8 cellular contexts compared by ENCODE assay signal in genomic region chr17:78774956-78775571, GRCh38. TPM values are rescaled to one million over a fixed set of nuclear protein-coding genes. Genes with fewer than 3 reads are reported as not detected.
DNase-seq lines count a peak whose midpoint lies in the region; ATAC-seq, FAIRE-seq and TF ChIP-seq lines count a peak whose summit lies in the region.

No MANE protein-coding gene starts in this region.

- H3K4me2 ChIP-seq in OCI-LY1 (ENCODE audit: low read length) = peak overlapping the region; percentile 31

- H2AFZ ChIP-seq in OCI-LY1 (ENCODE audit: low read length) = no peak overlapping the region

- no peaks in the 10 kb centered on the region for H3K79me2 ChIP-seq in OCI-LY1 (ENCODE audit: insufficient read depth, low read length)

- FAIRE-seq in D721Med (lab: Jason Lieb, UNC) = no peak

- H3F3A ChIP-seq in OCI-LY1 (ENCODE audit: insufficient read depth, low read length) = no peaks in the 10 kb centered on the region

- no peaks in the 10 kb centered on the region for H3K9me2 ChIP-seq in OCI-LY1 (ENCODE audit: low read depth, low read length)

- CTCF ChIA-PET in naive thymus-derived CD4-positive, alpha-beta T cell (lab: Charles Lee) = interaction anchor here (0.5 to 1.7 kb wide), 5 partner anchors 9 to 90 kb away, joined by 3 to 6 read pairs (median 4); no protein-coding TSS in a partner anchor

- peak; percentile 55 for ATAC-seq in naive thymus-derived CD4-positive, alpha-beta T cell

- H3K27me3 ChIP-seq in OCI-LY1 (ENCODE audit: insufficient read depth, low read length) = no peaks in the 10 kb centered on the region; the same call in 1 of the 2 replicates
- no peaks in the 10 kb centered on the region for H3K27me3 ChIP-seq in naive thymus-derived CD4-positive, alpha-beta T cell (ENCODE audit: control insufficient read depth in 2 of 2, insufficient read depth in 2 of 2, low read length in 2 of 2)

- TF ChIP-seq CTCF in OCI-LY1 (IDR thresholded peaks at IDR 0.05; ENCODE audit: low read length) (no peak), D721Med (IDR thresholded peaks at IDR 0.05; ENCODE audit: insufficient read depth, missing control alignments) (no peak)

- H3K27ac ChIP-seq in OCI-LY1 (ENCODE audit: low read depth, low read length, poor library complexity, severe bottlenecking) = no peak overlapping the region
- peak overlapping the region; percentile 81 for H3K27ac ChIP-seq in naive thymus-derived CD4-positive, alpha-beta T cell (ENCODE audit: low read depth, low read length)

- H3K9me3 Mint-ChIP-seq in activated naive CD4-positive, alpha-beta T cell treated with anti-CD3 and anti-CD28 coated beads, Interleukin-2, amount 50 U/mL, for 24 hours = no peaks in the 10 kb centered on the region
- H3K9me3 Mint-ChIP-seq in naive thymus-derived CD4-positive, alpha-beta T cell = peaks cover 0 to 1% (median 0%) of the 10 kb centered on the region in 11 donors

- intact Hi-C loops in naive thymus-derived CD4-positive, alpha-beta T cell (cut with micrococcal nuclease) = loop anchor here (1.0 to 5.0 kb wide), 6 partner anchors 9 to 418 kb away; no protein-coding TSS in a partner anchor

- H3K9ac ChIP-seq in OCI-LY1 (ENCODE audit: low read length) = no peak overlapping the region

- POLR2A ChIA-PET in naive thymus-derived CD4-positive, alpha-beta T cell (lab: Charles Lee) = interaction anchor here (0.5 to 3.6 kb wide), 17 partner anchors 9 to 54 kb away, joined by 3 to 19 read pairs (median 4); no protein-coding TSS in a partner anchor

- peak; percentile 73 for TF ChIP-seq POLR2A in GM19193 (IDR thresholded peaks at IDR 0.05; ENCODE audit: extremely low read depth, insufficient read depth, insufficient read length)

- H3K27me3 Mint-ChIP-seq in activated naive CD4-positive, alpha-beta T cell treated with anti-CD3 and anti-CD28 coated beads, Interleukin-2, amount 50 U/mL, for 24 hours = no peaks in the 10 kb centered on the region
- H3K27me3 Mint-ChIP-seq in naive thymus-derived CD4-positive, alpha-beta T cell = no peaks in the 10 kb centered on the region

- H3K36me3 ChIP-seq in OCI-LY1 (ENCODE audit: insufficient read depth, low read length) = no peaks in the 10 kb centered on the region
- H3K36me3 ChIP-seq in naive thymus-derived CD4-positive, alpha-beta T cell (ENCODE audit: control insufficient read depth in 2 of 3, insufficient read depth in 3 of 3, low read length in 3 of 3) = no peaks in the 10 kb centered on the region

- H3K9me3 ChIP-seq in OCI-LY1 (ENCODE audit: low read length) = no peaks in the 10 kb centered on the region
- no peaks in the 10 kb centered on the region for H3K9me3 ChIP-seq in naive thymus-derived CD4-positive, alpha-beta T cell (ENCODE audit: control insufficient read depth in 2 of 3, low read length in 3 of 3)

- H3K36me3 Mint-ChIP-seq in activated naive CD4-positive, alpha-beta T cell treated with anti-CD3 and anti-CD28 coated beads, Interleukin-2, amount 50 U/mL, for 24 hours = peaks cover 2% of the 10 kb centered on the region
- H3K36me3 Mint-ChIP-seq in naive thymus-derived CD4-positive, alpha-beta T cell = peaks cover 0 to 47% (median 15%) of the 10 kb centered on the region in 5 donors

- peak overlapping the region; percentile 99 for H3K27ac Mint-ChIP-seq in activated naive CD4-positive, alpha-beta T cell treated with anti-CD3 and anti-CD28 coated beads, Interleukin-2, amount 50 U/mL, for 24 hours
- peak overlapping the region in 8 of 9 donors; percentile 91 to 98 (median 97) for H3K27ac Mint-ChIP-seq in naive thymus-derived CD4-positive, alpha-beta T cell

- peak overlapping the region; percentile 95 for H3K4me3 Mint-ChIP-seq in activated naive CD4-positive, alpha-beta T cell treated with anti-CD3 and anti-CD28 coated beads, Interleukin-2, amount 50 U/mL, for 24 hours
- peak overlapping the region in 8 of 10 donors; percentile 85 to 98 (median 92) for H3K4me3 Mint-ChIP-seq in naive thymus-derived CD4-positive, alpha-beta T cell

- H3K4me1 Mint-ChIP-seq in activated naive CD4-positive, alpha-beta T cell treated with anti-CD3 and anti-CD28 coated beads, Interleukin-2, amount 50 U/mL, for 24 hours = peaks cover 71% of the 10 kb centered on the region
- H3K4me1 Mint-ChIP-seq in naive thymus-derived CD4-positive, alpha-beta T cell = peaks cover 34 to 79% (median 69%) of the 10 kb centered on the region in 7 donors

- H3K4me1 ChIP-seq in OCI-LY1 (ENCODE audit: insufficient read depth, low read length, severe bottlenecking) = peaks cover 12% of the 10 kb centered on the region
- H3K4me1 ChIP-seq in naive thymus-derived CD4-positive, alpha-beta T cell (ENCODE audit: control insufficient read depth in 2 of 2, insufficient read depth in 2 of 2, low read length in 2 of 2) = peaks cover 67 to 71% of the 10 kb centered on the region in 2 donors

- no peak overlapping the region for H3K4me3 ChIP-seq in OCI-LY1 (ENCODE audit: low read depth, low read length, poor library complexity, severe bottlenecking)
- peak overlapping the region; percentile 55 for H3K4me3 ChIP-seq in naive thymus-derived CD4-positive, alpha-beta T cell (ENCODE audit: low read length)

- H4K20me1 ChIP-seq in OCI-LY1 (ENCODE audit: insufficient read depth, low read length) = no peaks in the 10 kb centered on the region

- peak in 7 of 9 donors; percentile 49 to 71 (median 55) for DNase-seq in naive thymus-derived CD4-positive, alpha-beta T cell
- DNase-seq in NCI-H1048 (lab: John Stamatoyannopoulos, UW) (no peak), D721Med (ENCODE audit: insufficient read length, low spot score) (no peak), NCI-H345 (lab: John Stamatoyannopoulos, UW) (no peak), iPS-NIHi11 (ENCODE audit: low spot score) (no peak)

RNA-seq across cellular contexts. Expression of gene CYTH1, which starts 7.0 kb away (rescaled TPM):
- 100 to 1,000 TPM; 297 to 452 (median 420) TPM for total RNA-seq in naive thymus-derived CD4-positive, alpha-beta T cell
- polyA plus RNA-seq in naive thymus-derived CD4-positive, alpha-beta T cell = 100 to 1,000 TPM; 314 to 395 TPM

Comparison
In these comparisons a context has a peak if more than half of its experiments do, and no peak if none do; other contexts are left out.
1. DNase-seq: peak in naive thymus-derived CD4-positive, alpha-beta T cell (7 of 9); none in NCI-H1048 (single experiment), D721Med (single experiment), NCI-H345 (single experiment) and iPS-NIHi11 (single experiment).